In genomic region chrX:107674480-107675364, GRCh38 we compare ENCODE assay signal across 1 cellular context.
TF ChIP-seq lines count a peak whose summit lies in the region.

No MANE protein-coding gene starts in this region.

TF ChIP-seq in K562, 482 proteins besides CTCF, POLR2A, EP300 and RAD21 (continued from another document and continues in another):
- TF ChIP-seq, protein P1, sequence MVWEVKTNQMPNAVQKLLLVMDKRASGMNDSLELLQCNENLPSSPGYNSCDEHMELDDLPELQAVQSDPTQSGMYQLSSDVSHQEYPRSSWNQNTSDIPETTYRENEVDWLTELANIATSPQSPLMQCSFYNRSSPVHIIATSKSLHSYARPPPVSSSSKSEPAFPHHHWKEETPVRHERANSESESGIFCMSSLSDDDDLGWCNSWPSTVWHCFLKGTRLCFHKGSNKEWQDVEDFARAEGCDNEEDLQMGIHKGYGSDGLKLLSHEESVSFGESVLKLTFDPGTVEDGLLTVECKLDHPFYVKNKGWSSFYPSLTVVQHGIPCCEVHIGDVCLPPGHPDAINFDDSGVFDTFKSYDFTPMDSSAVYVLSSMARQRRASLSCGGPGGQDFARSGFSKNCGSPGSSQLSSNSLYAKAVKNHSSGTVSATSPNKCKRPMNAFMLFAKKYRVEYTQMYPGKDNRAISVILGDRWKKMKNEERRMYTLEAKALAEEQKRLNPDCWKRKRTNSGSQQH (CRISPR knock-in tag; IDR thresholded peaks at IDR 0.05), result no peak
- TF ChIP-seq ZNF696 (CRISPR knock-in tag; conservative IDR thresholded peaks at IDR 0.05), result no peak
- no peak for TF ChIP-seq RB1 (IDR thresholded peaks at IDR 0.05; ENCODE audit: low read depth)
- TF ChIP-seq ILF3 (IDR thresholded peaks at IDR 0.05; ENCODE audit: borderline replicate concordance), result no peak
- TF ChIP-seq TRIM28 (IDR thresholded peaks at IDR 0.05), result no peak
- TF ChIP-seq SREBF2 (CRISPR knock-in tag; IDR thresholded peaks at IDR 0.05), result no peak
- TF ChIP-seq, protein P2, sequence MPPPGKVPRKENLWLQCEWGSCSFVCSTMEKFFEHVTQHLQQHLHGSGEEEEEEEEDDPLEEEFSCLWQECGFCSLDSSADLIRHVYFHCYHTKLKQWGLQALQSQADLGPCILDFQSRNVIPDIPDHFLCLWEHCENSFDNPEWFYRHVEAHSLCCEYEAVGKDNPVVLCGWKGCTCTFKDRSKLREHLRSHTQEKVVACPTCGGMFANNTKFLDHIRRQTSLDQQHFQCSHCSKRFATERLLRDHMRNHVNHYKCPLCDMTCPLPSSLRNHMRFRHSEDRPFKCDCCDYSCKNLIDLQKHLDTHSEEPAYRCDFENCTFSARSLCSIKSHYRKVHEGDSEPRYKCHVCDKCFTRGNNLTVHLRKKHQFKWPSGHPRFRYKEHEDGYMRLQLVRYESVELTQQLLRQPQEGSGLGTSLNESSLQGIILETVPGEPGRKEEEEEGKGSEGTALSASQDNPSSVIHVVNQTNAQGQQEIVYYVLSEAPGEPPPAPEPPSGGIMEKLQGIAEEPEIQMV (tag; conservative IDR thresholded peaks at IDR 0.05; ENCODE audit: low read depth), result no peak
- no peak for TF ChIP-seq ATF7 (IDR thresholded peaks at IDR 0.05)
- no peak for TF ChIP-seq ZBED1 (IDR thresholded peaks at IDR 0.05)
- no peak for TF ChIP-seq MITF (IDR thresholded peaks at IDR 0.05)
- TF ChIP-seq ESRRA (IDR thresholded peaks at IDR 0.05; ENCODE audit: borderline replicate concordance, low read depth), result no peak
- TF ChIP-seq HMG20B (CRISPR knock-in tag; IDR thresholded peaks at IDR 0.05), result no peak
- no peak for TF ChIP-seq DIDO1 (tag; IDR thresholded peaks at IDR 0.05; ENCODE audit: low read depth)
- no peak for TF ChIP-seq ZNF76 (CRISPR knock-in tag; IDR thresholded peaks at IDR 0.05; ENCODE audit: borderline replicate concordance)
- TF ChIP-seq ESRRB (CRISPR knock-in tag; IDR thresholded peaks at IDR 0.05; ENCODE audit: borderline replicate concordance), result no peak
- TF ChIP-seq ZNF699 (CRISPR knock-in tag; IDR thresholded peaks at IDR 0.05; ENCODE audit: insufficient replicate concordance), result no peak
- no peak for TF ChIP-seq CBX8 (IDR thresholded peaks at IDR 0.05; ENCODE audit: borderline replicate concordance, extremely low read depth, low read depth, low read length, poor library complexity, severe bottlenecking)
- no peak for TF ChIP-seq NCOA2 (IDR thresholded peaks at IDR 0.05; ENCODE audit: partially characterized antibody in 2 of 2)
- TF ChIP-seq SMARCA5 (IDR thresholded peaks at IDR 0.05), result peak; percentile 87; the same call in 1 of the 2 replicates
- no peak for TF ChIP-seq SIX5 (IDR thresholded peaks at IDR 0.05; ENCODE audit: borderline replicate concordance in 1 of 2, insufficient read depth in 1 of 2, low read depth in 1 of 2, low read length in 2 of 2)
- TF ChIP-seq ZBTB40 (IDR thresholded peaks at IDR 0.05), result no peak
- TF ChIP-seq ZBTB40 (CRISPR knock-in tag; IDR thresholded peaks at IDR 0.05), result no peak
- peak; percentile 59 for TF ChIP-seq CHD4 (IDR thresholded peaks at IDR 0.05; ENCODE audit: insufficient read depth, insufficient replicate concordance, low read depth, low read length, poor library complexity, severe bottlenecking)
- no peak for TF ChIP-seq DACH1 (IDR thresholded peaks at IDR 0.05; ENCODE audit: partially characterized antibody)
- no peak for TF ChIP-seq SNAPC5 (CRISPR knock-in tag; IDR thresholded peaks at IDR 0.05)
- TF ChIP-seq GTF2A2 (tag; IDR thresholded peaks at IDR 0.05), result no peak
- no peak for TF ChIP-seq GABPA (tag; conservative IDR thresholded peaks at IDR 0.05; ENCODE audit: low read depth)
- peak; percentile 11 for TF ChIP-seq PHF20 (IDR thresholded peaks at IDR 0.05; ENCODE audit: partially characterized antibody)
- TF ChIP-seq MEF2D (tag; conservative IDR thresholded peaks at IDR 0.05; ENCODE audit: low read depth), result no peak
- no peak for TF ChIP-seq SAP30 (IDR thresholded peaks at IDR 0.05; ENCODE audit: borderline replicate concordance, insufficient read depth, low read depth, low read length, poor library complexity, severe bottlenecking)
- no peak for TF ChIP-seq ZNF592 (IDR thresholded peaks at IDR 0.05)
- TF ChIP-seq PYGO2 (tag; IDR thresholded peaks at IDR 0.05), result no peak
- peak; percentile 99 for TF ChIP-seq RBM25 (IDR thresholded peaks at IDR 0.05; ENCODE audit: low read depth, low read length, severe bottlenecking)
- TF ChIP-seq JUNB (CRISPR knock-in tag; conservative IDR thresholded peaks at IDR 0.05), result no peak
- TF ChIP-seq RBM14 (IDR thresholded peaks at IDR 0.05; ENCODE audit: borderline replicate concordance, insufficient read depth, low read depth, low read length), result no peak
- TF ChIP-seq ETV1 (tag; conservative IDR thresholded peaks at IDR 0.05; ENCODE audit: low read depth), result no peak
- no peak for TF ChIP-seq ZBTB5 (IDR thresholded peaks at IDR 0.05)
- no peak for TF ChIP-seq POLR2AphosphoS5 (IDR thresholded peaks at IDR 0.05; ENCODE audit: control insufficient read depth, insufficient read depth, low read depth, low read length)
- no peak for TF ChIP-seq ZZZ3 (IDR thresholded peaks at IDR 0.05)
- TF ChIP-seq, protein P3, sequence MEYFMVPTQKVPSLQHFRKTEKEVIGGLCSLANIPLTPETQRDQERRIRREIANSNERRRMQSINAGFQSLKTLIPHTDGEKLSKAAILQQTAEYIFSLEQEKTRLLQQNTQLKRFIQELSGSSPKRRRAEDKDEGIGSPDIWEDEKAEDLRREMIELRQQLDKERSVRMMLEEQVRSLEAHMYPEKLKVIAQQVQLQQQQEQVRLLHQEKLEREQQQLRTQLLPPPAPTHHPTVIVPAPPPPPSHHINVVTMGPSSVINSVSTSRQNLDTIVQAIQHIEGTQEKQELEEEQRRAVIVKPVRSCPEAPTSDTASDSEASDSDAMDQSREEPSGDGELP (CRISPR knock-in tag; IDR thresholded peaks at IDR 0.05; ENCODE audit: borderline replicate concordance), result 0 out of 2 replicates have a peak, but pooled peaks have one; percentile 20
- TF ChIP-seq DPF2 (IDR thresholded peaks at IDR 0.05), result no peak
- no peak for TF ChIP-seq ZC3H8 (IDR thresholded peaks at IDR 0.05)
- peak; percentile 20 to 24; a peak in 2 of 4 replicates for TF ChIP-seq FOXK2 (conservative IDR thresholded peaks at IDR 0.05 in 1 of 2, IDR thresholded peaks at IDR 0.05 in 1 of 2; ENCODE audit: low read depth in 2 of 2)
- peak; percentile 76 to 87 for TF ChIP-seq KDM1A (IDR thresholded peaks at IDR 0.05)
